8 cellular contexts compared by ENCODE assay signal in genomic region chr17:82751571-82752370, GRCh38. TPM values are rescaled to one million over a fixed set of nuclear protein-coding genes. Genes with fewer than 3 reads are reported as not detected.
A peak's percentile ranks its signal among the peaks of the same experiment; 100 is the strongest.
DNase-seq lines count a peak whose midpoint lies in the region; ATAC-seq and TF ChIP-seq lines count a peak whose summit lies in the region.

Gene TBCD (plus strand): TSS chr17:82752065. CDS start chr17:82752194, 129 bp downstream.

- H3K79me2 ChIP-seq in KMS-11 (ENCODE audit: insufficient read depth, low read depth), result peaks cover 36% of the 10 kb centered on the region

- peaks cover 18 to 34% (median 26%) of the 10 kb centered on the region in 7 donors for H3K4me1 Mint-ChIP-seq in naive thymus-derived CD4-positive, alpha-beta T cell
- H3K4me1 Mint-ChIP-seq in stimulated activated effector memory CD8-positive, alpha-beta T cell treated with anti-CD3 and anti-CD28 coated beads, Interleukin-12 subunit alpha, Interleukin-12 subunit beta, amount 100 ng/mL, for 72 hours, result peaks cover 30% of the 10 kb centered on the region

- peaks cover 24% of the 10 kb centered on the region for H3K4me1 ChIP-seq in KMS-11 (ENCODE audit: low read depth, poor library complexity, severe bottlenecking)
- H3K4me1 ChIP-seq in naive thymus-derived CD4-positive, alpha-beta T cell (ENCODE audit: control insufficient read depth in 2 of 2, insufficient read depth in 2 of 2, low read length in 2 of 2), result peaks cover 7 to 8% of the 10 kb centered on the region in 2 donors

- DNase-seq in DMS53 (lab: John Stamatoyannopoulos, UW), result peak; percentile 95
- peak; percentile 97 for DNase-seq in RWPE1 (ENCODE audit: low spot score)
- DNase-seq in activated T-helper 1 cell treated with anti-CD3 and anti-CD28 coated beads, Interleukin-2, amount 50 U/mL, for 16 hours (ENCODE audit: low read depth in 1 of 2, low spot score in 1 of 2), result peak; percentile 83 to 87
- peak; percentile 88 for DNase-seq in fibroblast of gingiva (ENCODE audit: low read depth)
- peak; percentile 80 to 95 (median 90) for DNase-seq in naive thymus-derived CD4-positive, alpha-beta T cell
- peak; percentile 78 to 94 for DNase-seq in stimulated activated effector memory CD8-positive, alpha-beta T cell treated with anti-CD3 and anti-CD28 coated beads, Interleukin-12 subunit alpha, Interleukin-12 subunit beta, amount 100 ng/mL, for 72 hours (ENCODE audit: low spot score in 2 of 2)

- H3K27me3 ChIP-seq in KMS-11 (ENCODE audit: insufficient read depth, low read depth), result no peaks in the 10 kb centered on the region
- no peaks in the 10 kb centered on the region for H3K27me3 ChIP-seq in naive thymus-derived CD4-positive, alpha-beta T cell (ENCODE audit: control insufficient read depth in 2 of 2, insufficient read depth in 2 of 2, low read length in 2 of 2)

- H3K36me3 Mint-ChIP-seq in naive thymus-derived CD4-positive, alpha-beta T cell, result peaks cover 0 to 4% (median 3%) of the 10 kb centered on the region in 5 donors
- peaks cover 15% of the 10 kb centered on the region for H3K36me3 Mint-ChIP-seq in stimulated activated effector memory CD8-positive, alpha-beta T cell treated with anti-CD3 and anti-CD28 coated beads, Interleukin-12 subunit alpha, Interleukin-12 subunit beta, amount 100 ng/mL, for 72 hours

- peaks cover 4% of the 10 kb centered on the region; the same call in 1 of the 2 replicates for H4K20me1 ChIP-seq in KMS-11 (ENCODE audit: insufficient read depth)

- POLR2A ChIA-PET in RWPE1 (lab: Yijun Ruan, JAX; ENCODE audit: low non-redundant PET), result no interaction called here
- POLR2A ChIA-PET in naive thymus-derived CD4-positive, alpha-beta T cell (lab: Charles Lee), result no interaction called here

- H3K27ac ChIP-seq in KMS-11, result peak within 1 kb of the TSS; percentile 72
- H3K27ac ChIP-seq in RWPE1, result peak within 1 kb of the TSS; percentile 93
- H3K27ac ChIP-seq in naive thymus-derived CD4-positive, alpha-beta T cell (ENCODE audit: low read depth, low read length), result peak within 1 kb of the TSS; percentile 74

- H3K27ac Mint-ChIP-seq in naive thymus-derived CD4-positive, alpha-beta T cell, result peak within 1 kb of the TSS in 7 of 9 donors; percentile 11 to 77 (median 58)
- H3K27ac Mint-ChIP-seq in stimulated activated effector memory CD8-positive, alpha-beta T cell treated with anti-CD3 and anti-CD28 coated beads, Interleukin-12 subunit alpha, Interleukin-12 subunit beta, amount 100 ng/mL, for 72 hours, result peak within 1 kb of the TSS; percentile 69

- H3K9me3 Mint-ChIP-seq in naive thymus-derived CD4-positive, alpha-beta T cell, result peaks cover 0 to 15% (median 0%) of the 10 kb centered on the region in 11 donors
- no peaks in the 10 kb centered on the region for H3K9me3 Mint-ChIP-seq in stimulated activated effector memory CD8-positive, alpha-beta T cell treated with anti-CD3 and anti-CD28 coated beads, Interleukin-12 subunit alpha, Interleukin-12 subunit beta, amount 100 ng/mL, for 72 hours

- H3K36me3 ChIP-seq in KMS-11 (ENCODE audit: insufficient read depth), result no peaks in the 10 kb centered on the region
- peaks cover 0 to 7% (median 0%) of the 10 kb centered on the region in 3 experiments for H3K36me3 ChIP-seq in naive thymus-derived CD4-positive, alpha-beta T cell (ENCODE audit: control insufficient read depth in 2 of 3, insufficient read depth in 3 of 3, low read length in 3 of 3)

- peak within 1 kb of the TSS; percentile 98 for H2AFZ ChIP-seq in KMS-11 (ENCODE audit: low read depth)

- no peak within 1 kb of the TSS for H3K4me3 ChIP-seq in KMS-11 (IDR thresholded peaks at IDR 0.05; ENCODE audit: insufficient read depth, low read depth, low read length)
- H3K4me3 ChIP-seq in naive thymus-derived CD4-positive, alpha-beta T cell (ENCODE audit: low read length), result peak within 1 kb of the TSS; percentile 80

- H3K4me3 Mint-ChIP-seq in naive thymus-derived CD4-positive, alpha-beta T cell, result peak within 1 kb of the TSS; percentile 68 to 91 (median 80)
- H3K4me3 Mint-ChIP-seq in stimulated activated effector memory CD8-positive, alpha-beta T cell treated with anti-CD3 and anti-CD28 coated beads, Interleukin-12 subunit alpha, Interleukin-12 subunit beta, amount 100 ng/mL, for 72 hours, result peak within 1 kb of the TSS; percentile 82

- peak within 1 kb of the TSS; percentile 58; the same call in 1 of the 2 replicates for H3K9ac ChIP-seq in KMS-11

- H3K9me3 ChIP-seq in naive thymus-derived CD4-positive, alpha-beta T cell (ENCODE audit: control insufficient read depth in 2 of 3, low read length in 3 of 3), result no peaks in the 10 kb centered on the region

- TF ChIP-seq CTCF in KMS-11 (conservative IDR thresholded peaks at IDR 0.05; ENCODE audit: low read depth, low read length), result no peak
- no peak for TF ChIP-seq CTCF in RWPE1 (conservative IDR thresholded peaks at IDR 0.05; ENCODE audit: low read depth)

- H3K27me3 Mint-ChIP-seq in naive thymus-derived CD4-positive, alpha-beta T cell, result no peaks in the 10 kb centered on the region

- intact Hi-C loops in naive thymus-derived CD4-positive, alpha-beta T cell (cut with micrococcal nuclease), result loop anchor here (1.0 to 5.0 kb wide), 7 partner anchors 35 to 729 kb away; partner anchors contain the start of genes FN3KRP (in 2 of the 2), WDR45B (in 2 of the 2), CENPX (in 1 of the 2) and HEXD (in 1 of the 2)

- ATAC-seq in GM21737 (IDR thresholded peaks at IDR 0.05; ENCODE audit: unreplicated experiment), result peak; percentile 71
- peak; percentile 91 for ATAC-seq in naive thymus-derived CD4-positive, alpha-beta T cell
- ATAC-seq in stimulated activated effector memory CD8-positive, alpha-beta T cell treated with anti-CD3 and anti-CD28 coated beads, Interleukin-12 subunit alpha, Interleukin-12 subunit beta, amount 100 ng/mL, for 72 hours, result peak; percentile 84

- H3K4me2 ChIP-seq in KMS-11, result peak within 1 kb of the TSS; percentile 81

- CTCF ChIA-PET in RWPE1 (lab: Yijun Ruan, JAX), result no interaction called here
- CTCF ChIA-PET in naive thymus-derived CD4-positive, alpha-beta T cell (lab: Charles Lee), result no interaction called here

RNA-seq across cellular contexts. Expression of gene TBCD, which starts in this region (rescaled TPM):
- total RNA-seq in naive thymus-derived CD4-positive, alpha-beta T cell, result 100 to 1,000 TPM in 4 of 5 experiments, 10 to 100 TPM in 1; 99.2 to 255 (median 226) TPM
- 100 to 1,000 TPM in 1 of 2 donors, 10 to 100 TPM in 1; 61.5 to 103 TPM for polyA plus RNA-seq in naive thymus-derived CD4-positive, alpha-beta T cell
